ENCODE assay signal across 18 cellular contexts in the genomic region with DNA sequence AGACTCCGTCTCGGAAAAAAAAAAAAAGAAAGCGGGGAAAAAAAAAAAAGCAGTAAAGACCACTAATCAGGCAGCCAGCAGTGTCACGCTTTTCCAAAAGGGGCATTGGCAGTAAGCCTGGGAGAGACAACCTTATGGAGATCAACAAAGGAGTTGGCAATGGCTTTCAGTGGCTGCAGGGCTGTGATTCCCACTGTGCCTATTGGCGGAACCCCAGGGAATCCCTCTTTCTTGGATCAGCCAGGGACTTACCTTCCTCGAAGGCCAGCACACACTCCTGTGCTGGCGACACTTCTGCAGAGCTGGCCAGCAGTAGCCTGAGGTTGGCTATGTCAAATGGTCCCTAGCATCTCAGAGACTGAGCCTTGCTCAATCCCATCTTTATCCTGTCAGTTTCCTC.
"Had no signal": no experiment of that assay in that cellular context is flagged by ENCODE, and none has a peak within 500 bp of the region (broad histone marks: within the 10 kb centered on the region; RNA-seq: fewer than 3 reads in every experiment).

No MANE protein-coding gene starts in this region.

- H3K27ac Mint-ChIP-seq: stimulated activated memory B cell treated with anti-CD40 and anti-IgM and Interleukin-4, amounts not matched to agents 10 μg/mL and 1 μg/mL and 100 μg/mL, for 72 hours; stimulated activated naive CD8-positive, alpha-beta T cell treated with anti-CD3 and anti-CD28 coated beads, Interleukin-15, Interleukin-2, amounts not matched to agents 100 ng/mL and 50 ng/mL, for 24 hours had no signal

- H3K27me3 ChIP-seq: heart left ventricle, neutrophil, spleen had no signal

- H3K4me3 Mint-ChIP-seq: naive thymus-derived CD8-positive, alpha-beta T cell; stimulated activated memory B cell treated with anti-CD40 and anti-IgM and Interleukin-4, amounts not matched to agents 10 μg/mL and 1 μg/mL and 100 μg/mL, for 72 hours; stimulated activated naive CD8-positive, alpha-beta T cell treated with anti-CD3 and anti-CD28 coated beads, Interleukin-15, Interleukin-2, amounts not matched to agents 100 ng/mL and 50 ng/mL, for 24 hours had no signal

- H3K36me3 Mint-ChIP-seq: naive thymus-derived CD8-positive, alpha-beta T cell; stimulated activated memory B cell treated with anti-CD40 and anti-IgM and Interleukin-4, amounts not matched to agents 10 μg/mL and 1 μg/mL and 100 μg/mL, for 72 hours had no signal

- H3K4me1 Mint-ChIP-seq: stimulated activated memory B cell treated with anti-CD40 and anti-IgM and Interleukin-4, amounts not matched to agents 10 μg/mL and 1 μg/mL and 100 μg/mL, for 72 hours had no signal

- DNase-seq: cortex of kidney; dorsolateral prefrontal cortex; effector CD8-positive, alpha-beta T cell; heart left ventricle; hippocampal formation; kidney glomerular epithelial cell; mammary epithelial cell; mucosa of descending colon; naive thymus-derived CD8-positive, alpha-beta T cell; posterior cingulate gyrus; spleen; stimulated activated CD4-positive, alpha-beta T cell treated with anti-CD3 and anti-CD28 coated beads, Interleukin-15, amount 100 ng/mL, for 24 hours; stimulated activated CD4-positive, alpha-beta T cell treated with anti-CD3 and anti-CD28 coated beads, Interleukin-1b, Interleukin-23, amount 100 ng/mL, for 48 hours; stimulated activated CD4-positive, alpha-beta T cell treated with anti-CD3 and anti-CD28 coated beads, Interleukin-4, amount 100 ng/mL, for 24 hours; transverse colon had no signal

- H3K9me3 Mint-ChIP-seq: naive thymus-derived CD8-positive, alpha-beta T cell; stimulated activated memory B cell treated with anti-CD40 and anti-IgM and Interleukin-4, amounts not matched to agents 10 μg/mL and 1 μg/mL and 100 μg/mL, for 72 hours; stimulated activated naive CD8-positive, alpha-beta T cell treated with anti-CD3 and anti-CD28 coated beads, Interleukin-15, Interleukin-2, amounts not matched to agents 100 ng/mL and 50 ng/mL, for 24 hours had no signal

- H3K9me3 ChIP-seq: heart left ventricle, mucosa of descending colon, neutrophil, spleen, transverse colon had no signal

- H3K27me3 Mint-ChIP-seq: stimulated activated naive CD8-positive, alpha-beta T cell treated with anti-CD3 and anti-CD28 coated beads, Interleukin-15, Interleukin-2, amounts not matched to agents 100 ng/mL and 50 ng/mL, for 24 hours had no signal

- H3K4me1 ChIP-seq: spleen had no signal

- H3K36me3 ChIP-seq: heart left ventricle, neutrophil, spleen, transverse colon had no signal

- H3K4me3 ChIP-seq: heart left ventricle, mucosa of descending colon, spleen, transverse colon had no signal

- H3K27ac ChIP-seq: neutrophil, spleen, transverse colon had no signal
